ENCODE assay signal across 1 cellular context in genomic region chr6:125363360-125364121, GRCh38.
A peak's percentile ranks its signal among the peaks of the same experiment; 100 is the strongest.
TF ChIP-seq lines count a peak whose summit lies in the region.

No MANE protein-coding gene starts in this region.

TF ChIP-seq in HepG2, 621 proteins besides CTCF, POLR2A, EP300 and RAD21 (continued from another document and continues in another):
- no peak for TF ChIP-seq ZNF513 (CRISPR knock-in tag; conservative IDR thresholded peaks at IDR 0.05)
- peak; percentile 50; the same call in 1 of the 2 replicates for TF ChIP-seq IRF9 (CRISPR knock-in tag; IDR thresholded peaks at IDR 0.05; ENCODE audit: borderline replicate concordance)
- no peak for TF ChIP-seq ZNF407 (CRISPR knock-in tag; IDR thresholded peaks at IDR 0.05; ENCODE audit: not compliant biosample characterization)
- TF ChIP-seq BATF2 (CRISPR knock-in tag; IDR thresholded peaks at IDR 0.05): no peak
- TF ChIP-seq ZNF772 (CRISPR knock-in tag; IDR thresholded peaks at IDR 0.05): 0 out of 2 replicates have a peak, but pooled peaks have one; percentile 37
- TF ChIP-seq FOXK2 (IDR thresholded peaks at IDR 0.05): no peak
- no peak for TF ChIP-seq RORA (CRISPR knock-in tag; IDR thresholded peaks at IDR 0.05)
- no peak for TF ChIP-seq ZNF205 (CRISPR knock-in tag; IDR thresholded peaks at IDR 0.05)
- TF ChIP-seq ZBED4 (CRISPR knock-in tag; IDR thresholded peaks at IDR 0.05; ENCODE audit: borderline replicate concordance): no peak
- TF ChIP-seq NR2F2 (IDR thresholded peaks at IDR 0.05; ENCODE audit: borderline replicate concordance, low read depth): no peak
- no peak for TF ChIP-seq RBFOX2 (IDR thresholded peaks at IDR 0.05; ENCODE audit: low read depth, low read length)
- no peak for TF ChIP-seq MTF1 (CRISPR knock-in tag; IDR thresholded peaks at IDR 0.05)
- no peak for TF ChIP-seq ZFP1 (CRISPR knock-in tag; IDR thresholded peaks at IDR 0.05)
- no peak for TF ChIP-seq YEATS4 (CRISPR knock-in tag; IDR thresholded peaks at IDR 0.05; ENCODE audit: borderline replicate concordance)
- TF ChIP-seq TGIF2 (CRISPR knock-in tag; IDR thresholded peaks at IDR 0.05): no peak
- no peak for TF ChIP-seq ZHX1 (CRISPR knock-in tag; IDR thresholded peaks at IDR 0.05; ENCODE audit: low read depth)
- TF ChIP-seq ZNF580 (CRISPR knock-in tag; IDR thresholded peaks at IDR 0.05; ENCODE audit: borderline replicate concordance, low read depth): no peak
- no peak for TF ChIP-seq ZNF674 (CRISPR knock-in tag; IDR thresholded peaks at IDR 0.05; ENCODE audit: low read depth)
- no peak for TF ChIP-seq SNAPC4 (CRISPR knock-in tag; IDR thresholded peaks at IDR 0.05)
- no peak for TF ChIP-seq ZNF614 (CRISPR knock-in tag; IDR thresholded peaks at IDR 0.05; ENCODE audit: borderline replicate concordance)
- TF ChIP-seq MLX (CRISPR knock-in tag; IDR thresholded peaks at IDR 0.05): no peak
